Comparison of ENCODE assay signal across 24 cellular contexts in the genomic region with DNA sequence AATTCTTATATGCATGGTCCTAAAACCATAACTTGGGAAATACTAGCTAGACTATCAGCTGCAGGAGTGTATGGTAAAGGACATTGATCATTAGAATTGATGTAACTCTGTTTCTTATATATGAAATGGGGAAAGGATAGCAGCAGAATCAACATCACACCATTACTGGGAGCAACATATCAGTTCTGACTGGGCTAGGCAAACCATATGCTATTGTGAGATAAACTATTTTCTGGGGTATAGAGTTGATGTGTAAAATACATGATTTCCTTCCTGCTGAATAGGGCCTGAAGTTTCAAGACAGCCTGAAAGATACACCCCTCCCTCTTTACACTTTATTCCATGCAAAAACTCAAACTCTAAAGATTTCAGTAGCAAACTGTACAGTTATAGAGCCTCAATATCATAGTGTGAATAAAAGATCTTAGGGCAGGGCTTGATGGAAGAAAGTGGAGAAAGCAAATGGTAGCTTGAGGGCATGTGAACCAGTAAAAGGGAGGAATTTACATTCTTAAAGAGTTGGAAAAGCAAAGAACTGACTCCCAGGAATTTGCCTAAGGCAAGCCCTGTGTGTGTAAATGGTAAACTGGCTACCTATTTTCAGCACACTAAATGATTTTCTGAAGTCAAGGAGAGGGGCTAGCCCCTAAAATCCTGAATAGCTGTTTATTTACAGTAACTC.
DNase-seq lines count a peak whose midpoint lies in the region; ATAC-seq and TF ChIP-seq lines count a peak whose summit lies in the region.
"Had no signal": no experiment of that assay in that cellular context is flagged by ENCODE, and none has a peak within 500 bp of the region (broad histone marks: within the 10 kb centered on the region; RNA-seq: fewer than 3 reads in every experiment).

No MANE protein-coding gene starts in this region.

- no peaks in the 10 kb centered on the region for H3K27me3 ChIP-seq in Loucy (ENCODE audit: insufficient read depth, low read length, poor library complexity, severe bottlenecking)
- no peaks in the 10 kb centered on the region for H3K27me3 ChIP-seq in esophagus muscularis mucosa
- H3K27me3 ChIP-seq: spleen, stomach, upper lobe of left lung had no signal

- peak overlapping the region; percentile 13 for H3K4me2 ChIP-seq in Loucy (ENCODE audit: low read depth, low read length, poor library complexity, severe bottlenecking)
- no peak overlapping the region for H3K4me2 ChIP-seq in OCI-LY7 (ENCODE audit: low read length)
- H3K4me2 ChIP-seq: SK-N-SH had no signal

- H3K79me2 ChIP-seq in Loucy (ENCODE audit: insufficient read depth, low read length) (no peaks in the 10 kb centered on the region), OCI-LY7 (ENCODE audit: insufficient read depth, low read depth, low read length) (no peaks in the 10 kb centered on the region)

- POLR2A ChIA-PET in WTC11 (lab: Charles Lee) = no interaction called here
- POLR2A ChIA-PET in OCI-LY7 (lab: Charles Lee) = interaction anchor here (0.9 kb wide), 1 partner anchor 53 kb away, joined by 3 read pairs; no protein-coding TSS in a partner anchor

- BruUV-seq in OCI-LY7 (replicated peaks; lab: Mats Ljungman, UMichigan) = no TSS peak

- H2AFZ ChIP-seq in Loucy (ENCODE audit: low read length) (peak overlapping the region; percentile 75; the same call in 1 of the 2 replicates), OCI-LY7 (ENCODE audit: low read length) (no peak overlapping the region)

- H4K20me1 ChIP-seq in Loucy (ENCODE audit: insufficient read depth, low read length, poor library complexity, severe bottlenecking) (no peaks in the 10 kb centered on the region), OCI-LY7 (ENCODE audit: insufficient read depth, low read length) (no peaks in the 10 kb centered on the region)

- H3K4me1 Mint-ChIP-seq in WTC11 = peaks cover 42% of the 10 kb centered on the region

- peak; percentile 35 for DNase-seq in CMK (ENCODE audit: low read depth)
- no peak for DNase-seq in WTC11 (ENCODE audit: low spot score)
- peak; percentile 74 for DNase-seq in left kidney (ENCODE audit: low read depth, low spot score)
- DNase-seq in OCI-LY7 (ENCODE audit: low spot score) = no peak
- DNase-seq in esophagus muscularis mucosa (ENCODE audit: extremely low spot score) = no peak
- DNase-seq in NCI-H2081 (lab: John Stamatoyannopoulos, UW) = no peak
- DNase-seq: activated CD4-positive, alpha-beta T cell treated with anti-CD3 and anti-CD28 coated beads for 1 hour; activated CD8-positive, alpha-beta memory T cell treated with anti-CD3 and anti-CD28 coated beads for 24 hours; activated naive CD4-positive, alpha-beta T cell treated with anti-CD3 and anti-CD28 coated beads for 36 hours; activated T-cell treated with anti-CD3 and anti-CD28 coated beads, Interleukin-2, amount 50 U/mL, for 4 hours; anterior cingulate cortex; central memory CD4-positive, alpha-beta T cell; mucosa of descending colon; NCI-H187; SK-N-SH; spleen; stimulated activated CD4-positive, alpha-beta T cell treated with anti-CD3 and anti-CD28 coated beads, Interleukin-4, amount 100 ng/mL, for 24 hours; stomach; T-helper 9 cell had no signal

- H3K27ac ChIP-seq in OCI-LY7 (ENCODE audit: low read depth, low read length, poor library complexity, severe bottlenecking) (no peak overlapping the region), esophagus muscularis mucosa (replicated peaks in 1 of 4) (no peak overlapping the region)
- H3K27ac ChIP-seq: HL-60, spleen, stomach, upper lobe of left lung had no signal

- H3K27ac Mint-ChIP-seq in WTC11 = peak overlapping the region; percentile 42
- H3K27ac Mint-ChIP-seq: activated naive CD4-positive, alpha-beta T cell treated with anti-CD3 and anti-CD28 coated beads for 36 hours had no signal

- H3F3A ChIP-seq in Loucy (ENCODE audit: low read depth) = no peaks in the 10 kb centered on the region

- H3K4me3 ChIP-seq in Loucy (ENCODE audit: low read length, poor library complexity, severe bottlenecking) = no peak overlapping the region
- H3K4me3 ChIP-seq in OCI-LY7 (ENCODE audit: low read depth, low read length, poor library complexity, severe bottlenecking) = no peak overlapping the region
- no peak overlapping the region for H3K4me3 ChIP-seq in esophagus muscularis mucosa
- H3K4me3 ChIP-seq: mucosa of descending colon, spleen, stomach, upper lobe of left lung had no signal

- no peak overlapping the region for H3K4me3 Mint-ChIP-seq in WTC11
- H3K4me3 Mint-ChIP-seq: activated naive CD4-positive, alpha-beta T cell treated with anti-CD3 and anti-CD28 coated beads for 36 hours; activated T-cell treated with anti-CD3 and anti-CD28 coated beads, Interleukin-2, amount 50 U/mL, for 4 hours had no signal

- TF ChIP-seq POLR2A in esophagus muscularis mucosa (IDR thresholded peaks at IDR 0.05; ENCODE audit: low read depth) = no peak

- H3K9ac ChIP-seq in Loucy (ENCODE audit: low read depth, low read length, poor library complexity, severe bottlenecking) = no peak overlapping the region
- H3K9ac ChIP-seq: SK-N-SH had no signal

- no peaks in the 10 kb centered on the region for H3K27me3 Mint-ChIP-seq in WTC11 (ENCODE audit: low read depth)

- intact Hi-C loops in OCI-LY7 (cut with micrococcal nuclease; ENCODE audit: unreplicated experiment) = loop anchor here (5.0 kb wide), 1 partner anchor 812 kb away; no protein-coding TSS in a partner anchor
- intact Hi-C loops in esophagus muscularis mucosa (cut with DNase I) = no loop called here

- no peaks in the 10 kb centered on the region for H3K36me3 ChIP-seq in Loucy (ENCODE audit: insufficient read depth, low read length)
- no peaks in the 10 kb centered on the region for H3K36me3 ChIP-seq in OCI-LY7 (ENCODE audit: insufficient read depth, low read length)
- no peaks in the 10 kb centered on the region for H3K36me3 ChIP-seq in esophagus muscularis mucosa
- H3K36me3 ChIP-seq: stomach, upper lobe of left lung had no signal

- ATAC-seq in WTC11 (peak; percentile 73), HG02588 (IDR thresholded peaks at IDR 0.05; ENCODE audit: unreplicated experiment) (no peak)
- ATAC-seq: activated T-cell treated with anti-CD3 and anti-CD28 coated beads, Interleukin-2, amount 50 U/mL, for 4 hours; left lobe of liver; mucosa of descending colon had no signal

- TF ChIP-seq EP300 in esophagus muscularis mucosa (IDR thresholded peaks at IDR 0.05) = no peak

- H3K9me3 ChIP-seq in Loucy (ENCODE audit: insufficient read depth, low read depth, low read length) = no peaks in the 10 kb centered on the region
- H3K9me3 ChIP-seq in OCI-LY7 (ENCODE audit: low read length) = no peaks in the 10 kb centered on the region
- no peaks in the 10 kb centered on the region for H3K9me3 ChIP-seq in esophagus muscularis mucosa
- H3K9me3 ChIP-seq: mucosa of descending colon, SK-N-SH, spleen, stomach, upper lobe of left lung had no signal

- no peaks in the 10 kb centered on the region for H3K36me3 Mint-ChIP-seq in WTC11

- H3K9me2 ChIP-seq in Loucy (replicated peaks; ENCODE audit: low read depth, low read length) (no peaks in the 10 kb centered on the region), OCI-LY7 (ENCODE audit: insufficient read depth, low read length) (no peaks in the 10 kb centered on the region)
- H3K9me2 ChIP-seq: SK-N-SH had no signal

- CTCF ChIA-PET in WTC11 (lab: Charles Lee) = interaction anchor here (0.7 to 2.1 kb wide), 4 partner anchors 9 to 159 kb away, joined by 3 to 13 read pairs (median 3); no protein-coding TSS in a partner anchor
- CTCF ChIA-PET in OCI-LY7 (lab: Charles Lee; ENCODE audit: unreplicated experiment) = no interaction called here

- TF ChIP-seq CTCF in Loucy (conservative IDR thresholded peaks at IDR 0.05; ENCODE audit: low read length) (no peak), WTC11 (IDR thresholded peaks at IDR 0.05) (no peak), OCI-LY7 (conservative IDR thresholded peaks at IDR 0.05; ENCODE audit: low read length) (no peak), esophagus muscularis mucosa (IDR thresholded peaks at IDR 0.05) (no peak)

- no peaks in the 10 kb centered on the region for H3K9me3 Mint-ChIP-seq in WTC11
- H3K9me3 Mint-ChIP-seq: activated naive CD4-positive, alpha-beta T cell treated with anti-CD3 and anti-CD28 coated beads for 36 hours; activated T-cell treated with anti-CD3 and anti-CD28 coated beads, Interleukin-2, amount 50 U/mL, for 4 hours had no signal

- peaks cover 36% of the 10 kb centered on the region for H3K4me1 ChIP-seq in Loucy (ENCODE audit: insufficient read depth, low read length, poor library complexity, severe bottlenecking)
- H3K4me1 ChIP-seq in OCI-LY7 (ENCODE audit: insufficient read depth, low read length, poor library complexity, severe bottlenecking) = no peaks in the 10 kb centered on the region
- peaks cover 0 to 5% (median 0%) of the 10 kb centered on the region in 4 donors for H3K4me1 ChIP-seq in esophagus muscularis mucosa
- H3K4me1 ChIP-seq: upper lobe of left lung had no signal

TF ChIP-seq in WTC11, 78 proteins besides CTCF, POLR2A, EP300 and RAD21 (continues in another document):
- TF ChIP-seq, protein P1, sequence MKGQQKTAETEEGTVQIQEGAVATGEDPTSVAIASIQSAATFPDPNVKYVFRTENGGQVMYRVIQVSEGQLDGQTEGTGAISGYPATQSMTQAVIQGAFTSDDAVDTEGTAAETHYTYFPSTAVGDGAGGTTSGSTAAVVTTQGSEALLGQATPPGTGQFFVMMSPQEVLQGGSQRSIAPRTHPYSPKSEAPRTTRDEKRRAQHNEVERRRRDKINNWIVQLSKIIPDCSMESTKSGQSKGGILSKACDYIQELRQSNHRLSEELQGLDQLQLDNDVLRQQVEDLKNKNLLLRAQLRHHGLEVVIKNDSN (CRISPR knock-in tag; IDR thresholded peaks at IDR 0.05) = no peak
- TF ChIP-seq, protein P2, sequence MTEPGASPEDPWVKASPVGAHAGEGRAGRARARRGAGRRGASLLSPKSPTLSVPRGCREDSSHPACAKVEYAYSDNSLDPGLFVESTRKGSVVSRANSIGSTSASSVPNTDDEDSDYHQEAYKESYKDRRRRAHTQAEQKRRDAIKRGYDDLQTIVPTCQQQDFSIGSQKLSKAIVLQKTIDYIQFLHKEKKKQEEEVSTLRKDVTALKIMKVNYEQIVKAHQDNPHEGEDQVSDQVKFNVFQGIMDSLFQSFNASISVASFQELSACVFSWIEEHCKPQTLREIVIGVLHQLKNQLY (CRISPR knock-in tag; IDR thresholded peaks at IDR 0.05) = no peak
- TF ChIP-seq NFATC4 (CRISPR knock-in tag; IDR thresholded peaks at IDR 0.05) (no peak), EMX1 (CRISPR knock-in tag; IDR thresholded peaks at IDR 0.05) (no peak), ZNF263 (CRISPR knock-in tag; IDR thresholded peaks at IDR 0.05; ENCODE audit: low read depth) (no peak), ZNF317 (CRISPR knock-in tag; IDR thresholded peaks at IDR 0.05; ENCODE audit: borderline replicate concordance, low read depth) (no peak), ZNF232 (CRISPR knock-in tag; IDR thresholded peaks at IDR 0.05) (no peak)

Comparison
In these comparisons a context has a peak if more than half of its experiments do, and no peak if none do; other contexts are left out.
1. DNase-seq: peak in CMK (single experiment) and left kidney (single experiment); none in WTC11 (single experiment), OCI-LY7 (single experiment), esophagus muscularis mucosa (single experiment) and NCI-H2081 (0 of 2).